In the genomic region with DNA sequence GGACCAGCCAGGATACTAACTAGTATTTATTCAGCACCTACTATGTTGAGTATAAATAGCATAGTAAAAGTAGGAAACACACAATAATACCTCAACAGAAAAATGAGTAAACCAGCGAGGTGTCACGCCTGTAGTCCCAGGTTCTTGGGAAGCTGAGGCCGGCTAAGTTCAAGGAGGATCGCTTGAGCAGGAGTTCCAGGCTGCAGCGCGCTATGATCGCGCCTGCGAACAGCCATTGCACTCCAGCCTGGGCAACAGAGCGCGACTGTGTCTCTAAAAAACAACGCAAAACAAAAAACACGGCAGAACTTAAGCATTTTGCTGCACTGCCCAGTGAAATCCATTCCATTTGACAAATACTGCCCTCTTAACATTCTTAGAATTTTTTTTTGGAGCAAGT, we compare ENCODE assay signal across 12 cellular contexts. TPM values are rescaled to one million over a fixed set of nuclear protein-coding genes. Genes with fewer than 3 reads are reported as not detected.
A peak's percentile ranks its signal among the peaks of the same experiment; 100 is the strongest.
DNase-seq lines count a peak whose midpoint lies in the region; ATAC-seq and TF ChIP-seq lines count a peak whose summit lies in the region.
"Had no signal": no experiment of that assay in that cellular context is flagged by ENCODE, and none has a peak within 500 bp of the region (broad histone marks: within the 10 kb centered on the region; RNA-seq: fewer than 3 reads in every experiment).

No MANE protein-coding gene starts in this region.

- no peak overlapping the region for H3K27ac ChIP-seq in naive thymus-derived CD4-positive, alpha-beta T cell (ENCODE audit: low read depth, low read length)

- TF ChIP-seq CTCF in CD14-positive monocyte (IDR thresholded peaks at IDR 0.05) = no peak

- H3K9me3 ChIP-seq in naive thymus-derived CD4-positive, alpha-beta T cell (ENCODE audit: control insufficient read depth in 2 of 3, low read length in 3 of 3) = no peaks in the 10 kb centered on the region
- H3K9me3 ChIP-seq: BE2C, right atrium auricular region, uterus had no signal

- H3K36me3 ChIP-seq in naive thymus-derived CD4-positive, alpha-beta T cell (ENCODE audit: control insufficient read depth in 2 of 3, insufficient read depth in 3 of 3, low read length in 3 of 3) = no peaks in the 10 kb centered on the region
- H3K36me3 ChIP-seq: BE2C, right atrium auricular region, uterus had no signal

- no peaks in the 10 kb centered on the region for H3K9me3 Mint-ChIP-seq in CD14-positive monocyte
- H3K9me3 Mint-ChIP-seq in activated naive CD8-positive, alpha-beta T cell treated with anti-CD3 and anti-CD28 coated beads, Interleukin-2, amount 50 U/mL, for 24 hours = no peaks in the 10 kb centered on the region
- no peaks in the 10 kb centered on the region for H3K9me3 Mint-ChIP-seq in naive thymus-derived CD4-positive, alpha-beta T cell

- intact Hi-C loops in CD14-positive monocyte (cut with micrococcal nuclease) = loop anchor here (5.0 to 10.0 kb wide), 2 partner anchors 63 to 99 kb away; a partner anchor contains a TSS
- intact Hi-C loops in naive thymus-derived CD4-positive, alpha-beta T cell (cut with micrococcal nuclease) = loop anchor here in 1 of 2 donors (5.0 kb wide), 2 partner anchors 123 to 467 kb away; a partner anchor contains a TSS

- peak overlapping the region; percentile 42 to 99 (median 91) for H3K27ac Mint-ChIP-seq in CD14-positive monocyte
- no peak overlapping the region for H3K27ac Mint-ChIP-seq in activated naive CD8-positive, alpha-beta T cell treated with anti-CD3 and anti-CD28 coated beads, Interleukin-2, amount 50 U/mL, for 24 hours
- H3K27ac Mint-ChIP-seq in naive thymus-derived CD4-positive, alpha-beta T cell = peak overlapping the region in 5 of 9 donors; percentile 28 to 90 (median 65)

- H3K4me1 Mint-ChIP-seq in CD14-positive monocyte = peaks cover 27% of the 10 kb centered on the region
- peaks cover 31% of the 10 kb centered on the region for H3K4me1 Mint-ChIP-seq in activated naive CD8-positive, alpha-beta T cell treated with anti-CD3 and anti-CD28 coated beads, Interleukin-2, amount 50 U/mL, for 24 hours
- peaks cover 10 to 28% (median 27%) of the 10 kb centered on the region in 7 donors for H3K4me1 Mint-ChIP-seq in naive thymus-derived CD4-positive, alpha-beta T cell

- H3K27me3 ChIP-seq in naive thymus-derived CD4-positive, alpha-beta T cell (ENCODE audit: control insufficient read depth in 2 of 2, insufficient read depth in 2 of 2, low read length in 2 of 2) = no peaks in the 10 kb centered on the region
- H3K27me3 ChIP-seq: BE2C, right atrium auricular region, uterus had no signal

- peaks cover 0 to 3% of the 10 kb centered on the region in 2 donors for H3K36me3 Mint-ChIP-seq in CD14-positive monocyte
- no peaks in the 10 kb centered on the region for H3K36me3 Mint-ChIP-seq in activated naive CD8-positive, alpha-beta T cell treated with anti-CD3 and anti-CD28 coated beads, Interleukin-2, amount 50 U/mL, for 24 hours (ENCODE audit: low read depth)
- peaks cover 0 to 11% (median 0%) of the 10 kb centered on the region in 5 donors for H3K36me3 Mint-ChIP-seq in naive thymus-derived CD4-positive, alpha-beta T cell

- CTCF ChIA-PET in naive thymus-derived CD4-positive, alpha-beta T cell (lab: Charles Lee) = no interaction called here

- POLR2A ChIA-PET in naive thymus-derived CD4-positive, alpha-beta T cell (lab: Charles Lee) = no interaction called here

- H3K4me1 ChIP-seq in naive thymus-derived CD4-positive, alpha-beta T cell (ENCODE audit: control insufficient read depth in 2 of 2, insufficient read depth in 2 of 2, low read length in 2 of 2) = peaks cover 21 to 25% of the 10 kb centered on the region in 2 donors
- H3K4me1 ChIP-seq: BE2C, uterus had no signal

- H3K4me3 Mint-ChIP-seq in CD14-positive monocyte = no peak overlapping the region
- peak overlapping the region; percentile 50 for H3K4me3 Mint-ChIP-seq in activated naive CD8-positive, alpha-beta T cell treated with anti-CD3 and anti-CD28 coated beads, Interleukin-2, amount 50 U/mL, for 24 hours
- H3K4me3 Mint-ChIP-seq in naive thymus-derived CD4-positive, alpha-beta T cell = peak overlapping the region; percentile 14 to 77 (median 60)

- in situ Hi-C loops in Caki2 (cut with HindIII; ENCODE audit: low pct_unique_long_range_greater_than_20kb, low sequenced_read_pairs) = no loop called here

- H3K4me3 ChIP-seq in naive thymus-derived CD4-positive, alpha-beta T cell (ENCODE audit: low read length) = no peak overlapping the region
- H3K4me3 ChIP-seq: right atrium auricular region, uterus had no signal

- no peaks in the 10 kb centered on the region for H3K27me3 Mint-ChIP-seq in CD14-positive monocyte (ENCODE audit: low read depth in 3 of 3)
- H3K27me3 Mint-ChIP-seq in activated naive CD8-positive, alpha-beta T cell treated with anti-CD3 and anti-CD28 coated beads, Interleukin-2, amount 50 U/mL, for 24 hours = no peaks in the 10 kb centered on the region
- peaks cover 0 to 2% (median 0%) of the 10 kb centered on the region in 5 donors for H3K27me3 Mint-ChIP-seq in naive thymus-derived CD4-positive, alpha-beta T cell

- no peak for DNase-seq in CD14-positive monocyte (ENCODE audit: low spot score)
- peak; percentile 60 for DNase-seq in Caki2 (ENCODE audit: low read depth)
- DNase-seq in activated naive CD8-positive, alpha-beta T cell treated with anti-CD3 and anti-CD28 coated beads, Interleukin-2, amount 50 U/mL, for 24 hours = no peak
- no peak for DNase-seq in naive thymus-derived CD4-positive, alpha-beta T cell
- no peak for DNase-seq in HuH-7 (ENCODE audit: low spot score)
- DNase-seq in NCI-H2029 treated with DMSO at 0.1 percent for 48 hours (lab: John Stamatoyannopoulos, UW) = no peak
- DNase-seq: BE2C; stimulated activated CD4-positive, alpha-beta T cell treated with anti-CD3 and anti-CD28 coated beads, Interleukin-2, amount 100 ng/mL, for 24 hours; uterus had no signal

- no peak for ATAC-seq in activated naive CD8-positive, alpha-beta T cell treated with anti-CD3 and anti-CD28 coated beads, Interleukin-2, amount 50 U/mL, for 24 hours
- ATAC-seq in naive thymus-derived CD4-positive, alpha-beta T cell = no peak
- no peak for ATAC-seq in GM21576 (IDR thresholded peaks at IDR 0.05; ENCODE audit: unreplicated experiment)
- ATAC-seq in HG03442 (IDR thresholded peaks at IDR 0.05; ENCODE audit: unreplicated experiment) = no peak

RNA-seq across cellular contexts. Expression of a gene that starts 1.3 kb away (rescaled TPM):
- polyA plus RNA-seq in CD14-positive monocyte = 10 to 100 TPM; 15.4 to 20.8 TPM
- total RNA-seq in Caki2 (2014; rRNA removed; shearing (Covaris generic); ENCODE audit: low replicate concordance) = 12.7 and 33.3 TPM in 2 replicates
- 10 to 100 TPM; 31.3 to 76.6 (median 40.8) TPM for total RNA-seq in naive thymus-derived CD4-positive, alpha-beta T cell
- 10 to 100 TPM; 24.8 to 30.3 TPM for polyA plus RNA-seq in naive thymus-derived CD4-positive, alpha-beta T cell

Comparison
In these comparisons a context has a peak if more than half of its experiments do, and no peak if none do; other contexts are left out.
1. H3K4me3 Mint-ChIP-seq: peak in activated naive CD8-positive, alpha-beta T cell treated with anti-CD3 and anti-CD28 coated beads, Interleukin-2, amount 50 U/mL, for 24 hours (single experiment) and naive thymus-derived CD4-positive, alpha-beta T cell (10 of 10); none in CD14-positive monocyte (0 of 2).